ENCODE assay signal across 8 cellular contexts in the genomic region with DNA sequence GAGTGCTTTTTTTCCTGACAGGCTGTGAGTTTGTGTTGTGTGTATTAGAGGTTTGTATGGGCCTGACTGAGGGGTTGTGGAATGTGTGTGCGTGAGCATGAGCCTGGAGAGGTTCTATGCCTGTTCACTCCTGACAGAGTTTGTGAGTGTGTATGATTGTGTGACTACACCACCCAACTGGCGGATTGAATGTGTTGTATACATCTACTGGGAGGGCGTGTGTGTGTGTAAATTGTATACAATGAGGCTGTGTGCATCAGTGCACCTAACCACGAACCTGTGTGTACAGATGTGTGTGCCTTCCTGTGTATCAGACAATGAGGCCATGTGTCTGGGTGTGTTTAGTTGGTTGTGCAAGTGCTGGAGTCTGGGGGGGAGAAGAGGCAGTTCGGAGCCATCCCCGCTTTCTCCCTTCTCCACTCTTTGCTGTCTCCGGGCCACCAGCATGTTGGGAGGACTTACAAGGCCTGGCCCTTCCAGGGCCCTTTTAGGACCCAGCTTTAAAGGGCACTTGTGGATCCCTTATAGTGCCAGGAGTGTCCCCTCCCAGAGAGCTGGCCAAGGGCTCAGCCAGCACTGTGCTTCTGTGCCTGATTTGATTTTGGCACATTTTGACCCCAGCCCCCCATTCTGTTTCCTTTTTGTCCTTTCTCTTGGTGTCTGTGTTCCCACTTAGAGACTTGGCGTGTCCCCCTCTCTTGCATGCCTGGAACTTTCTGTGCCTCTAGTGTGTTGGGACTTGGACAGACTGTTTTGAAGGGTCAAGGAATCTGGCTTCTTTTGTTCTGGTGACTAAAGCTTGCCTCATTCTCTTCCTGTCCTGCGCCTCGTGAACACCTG. TPM values are rescaled to one million over a fixed set of nuclear protein-coding genes. Genes with fewer than 3 reads are reported as not detected.
DNase-seq lines count a peak whose midpoint lies in the region; ATAC-seq, FAIRE-seq and TF ChIP-seq lines count a peak whose summit lies in the region.

No MANE protein-coding gene starts in this region.

- DNase-seq in ACHN (peak; percentile 10), astrocyte of the spinal cord (ENCODE audit: low read depth, low spot score) (peak; percentile 48), kidney epithelial cell (ENCODE audit: low read depth) (no peak), NCI-H1694 (lab: John Stamatoyannopoulos, UW) (no peak), frontal cortex (ENCODE audit: low spot score in 2 of 2) (no peak), DMS114 treated with DMSO at 0.1 percent for 48 hours (lab: John Stamatoyannopoulos, UW; ENCODE audit: unreplicated experiment) (no peak)
- no peak for DNase-seq in stimulated activated naive CD8-positive, alpha-beta T cell treated with anti-CD3 and anti-CD28 coated beads, Interleukin-15, amount 100 ng/mL, for 72 hours

- peaks cover 29% of the 10 kb centered on the region for H3K27me3 Mint-ChIP-seq in stimulated activated naive CD8-positive, alpha-beta T cell treated with anti-CD3 and anti-CD28 coated beads, Interleukin-15, amount 100 ng/mL, for 72 hours

- H3K4me1 ChIP-seq in HEK293 (ENCODE audit: control insufficient read depth, insufficient read depth, low read length) = peaks cover 4% of the 10 kb centered on the region; the same call in 1 of the 2 replicates

- CTCF ChIA-PET in HEK293 (lab: Yijun Ruan, JAX) = interaction anchor here (0.9 to 1.1 kb wide), 2 partner anchors 7 to 104 kb away, joined by 3 to 5 read pairs; no protein-coding TSS in a partner anchor

- in situ Hi-C loops in ACHN (cut with HindIII; ENCODE audit: low pct_ligation_motif_present, low pct_unique_long_range_greater_than_20kb, low sequenced_read_pairs) (no loop called here), astrocyte of the spinal cord (cut with HindIII; ENCODE audit: low sequenced_read_pairs) (no loop called here)

- H3K4me3 Mint-ChIP-seq in stimulated activated naive CD8-positive, alpha-beta T cell treated with anti-CD3 and anti-CD28 coated beads, Interleukin-15, amount 100 ng/mL, for 72 hours = peak overlapping the region; percentile 80 to 83

- no peaks in the 10 kb centered on the region for H3K9me3 ChIP-seq in HEK293 (ENCODE audit: control insufficient read depth, insufficient read depth, low read depth, low read length)

- no peaks in the 10 kb centered on the region for H3K27me3 ChIP-seq in kidney epithelial cell (ENCODE audit: control insufficient read depth, insufficient read depth, low read length)

- no peak overlapping the region for H3K27ac Mint-ChIP-seq in stimulated activated naive CD8-positive, alpha-beta T cell treated with anti-CD3 and anti-CD28 coated beads, Interleukin-15, amount 100 ng/mL, for 72 hours

- peak overlapping the region; percentile 64 for H3K4me3 ChIP-seq in HEK293 (ENCODE audit: low read depth, low read length)
- H3K4me3 ChIP-seq in astrocyte of the spinal cord (ENCODE audit: low read depth, low read length) = peak overlapping the region; percentile 62
- H3K4me3 ChIP-seq in kidney epithelial cell (ENCODE audit: low read depth, low read length) = peak overlapping the region; percentile 56

- H3K9me3 Mint-ChIP-seq in stimulated activated naive CD8-positive, alpha-beta T cell treated with anti-CD3 and anti-CD28 coated beads, Interleukin-15, amount 100 ng/mL, for 72 hours = no peaks in the 10 kb centered on the region

- no peak for ATAC-seq in stimulated activated naive CD8-positive, alpha-beta T cell treated with anti-CD3 and anti-CD28 coated beads, Interleukin-15, amount 100 ng/mL, for 72 hours

- no peak for FAIRE-seq in frontal cortex (lab: Jason Lieb, UNC)

- H3K4me1 Mint-ChIP-seq in stimulated activated naive CD8-positive, alpha-beta T cell treated with anti-CD3 and anti-CD28 coated beads, Interleukin-15, amount 100 ng/mL, for 72 hours = peaks cover 36% of the 10 kb centered on the region

- TF ChIP-seq CTCF in HEK293 (tag by site-specific recombination; IDR thresholded peaks at IDR 0.05) (no peak), astrocyte of the spinal cord (IDR thresholded peaks at IDR 0.05; ENCODE audit: low read depth, low read length) (no peak), kidney epithelial cell (IDR thresholded peaks at IDR 0.05; ENCODE audit: insufficient read depth, low read length, poor library complexity, severe bottlenecking) (no peak)

- POLR2A ChIA-PET in HEK293 (lab: Yijun Ruan, JAX) = no interaction called here

- H3K27ac ChIP-seq in HEK293 (ENCODE audit: extremely low read depth, low read depth, low read length) = no peak overlapping the region

- no peaks in the 10 kb centered on the region for H3K36me3 ChIP-seq in HEK293 (ENCODE audit: control insufficient read depth in 2 of 2, insufficient read depth in 1 of 2, low read length in 2 of 2)
- H3K36me3 ChIP-seq in kidney epithelial cell (ENCODE audit: control insufficient read depth, insufficient read depth, low read length) = no peaks in the 10 kb centered on the region

TF ChIP-seq in HEK293, 187 proteins besides CTCF, POLR2A, EP300 and RAD21:
- TF ChIP-seq ZNF335 (tag by site-specific recombination; conservative IDR thresholded peaks at IDR 0.05) (peak; percentile 89), SCRT2 (tag by site-specific recombination; IDR thresholded peaks at IDR 0.05) (peak; percentile 54), ZNF473 (tag by site-specific recombination; IDR thresholded peaks at IDR 0.05) (no peak), ZBTB20 (tag by site-specific recombination; IDR thresholded peaks at IDR 0.05) (peak; percentile 10; the same call in 1 of the 2 replicates)
- TF ChIP-seq, protein P1, sequence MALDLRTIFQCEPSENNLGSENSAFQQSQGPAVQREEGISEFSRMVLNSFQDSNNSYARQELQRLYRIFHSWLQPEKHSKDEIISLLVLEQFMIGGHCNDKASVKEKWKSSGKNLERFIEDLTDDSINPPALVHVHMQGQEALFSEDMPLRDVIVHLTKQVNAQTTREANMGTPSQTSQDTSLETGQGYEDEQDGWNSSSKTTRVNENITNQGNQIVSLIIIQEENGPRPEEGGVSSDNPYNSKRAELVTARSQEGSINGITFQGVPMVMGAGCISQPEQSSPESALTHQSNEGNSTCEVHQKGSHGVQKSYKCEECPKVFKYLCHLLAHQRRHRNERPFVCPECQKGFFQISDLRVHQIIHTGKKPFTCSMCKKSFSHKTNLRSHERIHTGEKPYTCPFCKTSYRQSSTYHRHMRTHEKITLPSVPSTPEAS (tag by site-specific recombination; IDR thresholded peaks at IDR 0.05) = peak; percentile 76
TF ChIP-seq in HEK293: peak in this region for 4.

RNA-seq across cellular contexts. Expression of a gene that starts 1.3 kb away (rescaled TPM):
- total RNA-seq in kidney epithelial cell (28.0 and 30.6 TPM in 2 replicates), frontal cortex (15.5 TPM)

Comparison
In these comparisons a context has a peak if more than half of its experiments do, and no peak if none do; other contexts are left out.
1. DNase-seq: peak in ACHN (single experiment) and astrocyte of the spinal cord (single experiment); none in kidney epithelial cell (single experiment), stimulated activated naive CD8-positive, alpha-beta T cell treated with anti-CD3 and anti-CD28 coated beads, Interleukin-15, amount 100 ng/mL, for 72 hours (0 of 2), NCI-H1694 (single experiment), frontal cortex (0 of 2) and DMS114 treated with DMSO at 0.1 percent for 48 hours (single experiment).
2. Peak in every context shown above with its lines, with median percentiles within 50 percentile points of each other: H3K4me3 ChIP-seq.